13 cellular contexts compared by ENCODE assay signal in the genomic region with DNA sequence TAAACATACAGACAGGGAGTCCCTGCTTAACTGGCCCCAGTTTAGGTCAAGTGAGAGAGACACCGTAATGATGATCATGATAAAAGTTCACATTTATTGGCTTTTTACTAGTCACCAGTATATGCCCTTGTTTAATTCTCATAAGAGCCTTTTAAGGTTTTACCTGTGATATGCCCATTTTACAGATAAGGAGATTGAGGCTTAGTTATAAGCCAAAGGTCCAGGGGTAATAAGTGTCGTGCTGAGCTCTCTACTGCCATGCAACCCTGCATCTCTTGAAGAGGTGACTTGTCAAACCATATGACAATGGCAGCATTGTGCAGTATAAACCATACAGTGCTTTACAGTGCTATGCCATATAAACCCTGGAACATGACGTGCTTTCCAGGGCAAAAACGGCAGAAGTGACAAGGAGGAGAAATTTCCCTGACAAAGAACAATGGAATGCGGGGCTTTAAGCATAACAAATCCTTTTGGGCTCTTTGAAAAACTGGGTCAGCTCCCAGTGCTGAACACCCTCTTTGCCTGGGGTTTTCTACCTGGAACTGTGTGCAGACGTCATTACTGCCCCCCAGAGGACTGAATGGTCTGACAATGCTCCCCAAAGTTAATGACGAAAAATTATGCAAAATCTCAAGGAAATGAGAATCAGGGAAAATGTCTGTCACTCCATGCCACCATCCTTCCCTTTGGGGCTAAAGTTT. TPM values are rescaled to one million over a fixed set of nuclear protein-coding genes. Genes with fewer than 3 reads are reported as not detected.
A peak's percentile ranks its signal among the peaks of the same experiment; 100 is the strongest.
DNase-seq lines count a peak whose midpoint lies in the region; ATAC-seq and TF ChIP-seq lines count a peak whose summit lies in the region.
"Had no signal": no experiment of that assay in that cellular context is flagged by ENCODE, and none has a peak within 500 bp of the region (broad histone marks: within the 10 kb centered on the region; RNA-seq: fewer than 3 reads in every experiment).

No MANE protein-coding gene starts in this region.

- H3K9ac ChIP-seq in SK-N-SH (no peak overlapping the region), iPS-20b (ENCODE audit: low read depth, low read length) (peak overlapping the region; percentile 58; the same call in 1 of the 2 replicates)

- H3K4me1 ChIP-seq in HAP-1 (peaks cover 9% of the 10 kb centered on the region), SK-N-SH (ENCODE audit: control insufficient read depth in 1 of 2, insufficient read depth in 2 of 2, low read depth in 1 of 2, low read length in 1 of 2) (no peaks in the 10 kb centered on the region), iPS-20b (ENCODE audit: insufficient read depth, low read length) (peaks cover 28% of the 10 kb centered on the region)
- H3K4me1 ChIP-seq: transverse colon had no signal

- no peak overlapping the region for H3K4me3 ChIP-seq in HAP-1
- H3K4me3 ChIP-seq in SK-N-SH (ENCODE audit: low read depth in 2 of 2, low read length in 1 of 2) = no peak overlapping the region
- peak overlapping the region; percentile 19; the same call in 1 of the 2 replicates for H3K4me3 ChIP-seq in iPS-20b (ENCODE audit: low read length)
- H3K4me3 ChIP-seq: coronary artery, transverse colon had no signal

- no peak overlapping the region for H2AFZ ChIP-seq in SK-N-SH (ENCODE audit: low read depth)

- H3K9me2 ChIP-seq in SK-N-SH = no peaks in the 10 kb centered on the region

- H3F3A ChIP-seq in SK-N-SH (replicated peaks; ENCODE audit: insufficient read depth) = no peaks in the 10 kb centered on the region

- CTCF ChIA-PET in SK-N-SH (lab: Yijun Ruan, JAX) = interaction anchor here (0.8 to 2.0 kb wide), 15 partner anchors 8 to 419 kb away, joined by 3 to 11 read pairs (median 4); no protein-coding TSS in a partner anchor

- WGBS in SK-N-SH (ENCODE audit: low lambda C conversion rate) = 31% methylated on average over 7 of the region's 7 CpGs

- DNase-seq in Daoy (ENCODE audit: low read depth) = peak; percentile 37
- peak; percentile 72 to 94 for DNase-seq in HAP-1 (ENCODE audit: low spot score in 2 of 2)
- DNase-seq in SK-N-SH = peak; percentile 44
- no peak for DNase-seq in retina
- DNase-seq in HuH-7 (ENCODE audit: low spot score) = no peak
- DNase-seq: activated naive CD4-positive, alpha-beta T cell treated with anti-CD3 and anti-CD28 coated beads, Interleukin-2, amount 50 U/mL, for 16 hours; NCI-H226; transverse colon had no signal

- peak; percentile 39 for TF ChIP-seq CTCF in SK-N-SH (IDR thresholded peaks at IDR 0.05)

- no peaks in the 10 kb centered on the region for H4K20me1 ChIP-seq in SK-N-SH (ENCODE audit: insufficient read depth)

- H3K36me3 ChIP-seq in HAP-1 (replicated peaks) (no peaks in the 10 kb centered on the region), SK-N-SH (replicated peaks in 1 of 2; ENCODE audit: control insufficient read depth in 1 of 2, insufficient read depth in 2 of 2, low read length in 1 of 2) (no peaks in the 10 kb centered on the region), iPS-20b (ENCODE audit: insufficient read depth, low read depth, low read length) (no peaks in the 10 kb centered on the region)
- H3K36me3 ChIP-seq: transverse colon had no signal

- H3K9me3 ChIP-seq in HAP-1 (no peaks in the 10 kb centered on the region), SK-N-SH (no peaks in the 10 kb centered on the region), iPS-20b (ENCODE audit: insufficient read depth, low read depth, low read length) (no peaks in the 10 kb centered on the region)
- H3K9me3 ChIP-seq: transverse colon had no signal

- peak; percentile 54 for TF ChIP-seq RAD21 in SK-N-SH (IDR thresholded peaks at IDR 0.05; ENCODE audit: low read length)

- H3K27me3 ChIP-seq in HAP-1 (ENCODE audit: low read depth) (no peaks in the 10 kb centered on the region), SK-N-SH (ENCODE audit: insufficient read depth) (no peaks in the 10 kb centered on the region), iPS-20b (ENCODE audit: insufficient read depth, low read length) (no peaks in the 10 kb centered on the region)

- POLR2A ChIA-PET in SK-N-SH (lab: Yijun Ruan, JAX) = no interaction called here

- no peaks in the 10 kb centered on the region for H3K79me2 ChIP-seq in SK-N-SH (ENCODE audit: insufficient read depth)

- ATAC-seq in HG03097 (IDR thresholded peaks at IDR 0.05; ENCODE audit: low FRiP score, unreplicated experiment) = no peak
- ATAC-seq in esophagus mucosa = no peak
- ATAC-seq: sciatic nerve had no signal

- no peak for TF ChIP-seq EP300 in SK-N-SH (IDR thresholded peaks at IDR 0.05; ENCODE audit: borderline replicate concordance in 1 of 2, low read depth in 1 of 2, low read length in 1 of 2)

- H3K27ac ChIP-seq in SK-N-SH (ENCODE audit: low read depth in 2 of 2, low read length in 1 of 2) (no peak overlapping the region), iPS-20b (ENCODE audit: low read length) (peak overlapping the region; percentile 92)
- H3K27ac ChIP-seq: coronary artery, transverse colon had no signal

- in situ Hi-C loops in HAP-1 (cut with MboI; ENCODE audit: low sequenced_read_pairs) = loop anchor here (25.0 kb wide), 1 partner anchor 542 kb away; no protein-coding TSS in a partner anchor

- H3K4me2 ChIP-seq in SK-N-SH = no peak overlapping the region

TF ChIP-seq in SK-N-SH, 30 proteins besides CTCF, POLR2A, EP300 and RAD21:
- TF ChIP-seq EZH2phosphoT487 (IDR thresholded peaks at IDR 0.05; ENCODE audit: borderline replicate concordance, low read depth) = no peak
- peak; percentile 36 for TF ChIP-seq SMC3 (IDR thresholded peaks at IDR 0.05; ENCODE audit: low read depth, low read length)
- no peak for TF ChIP-seq TCF12 (IDR thresholded peaks at IDR 0.05)

RNA-seq across cellular contexts. Expression of a gene that starts 59.7 kb away (rescaled TPM):
- total RNA-seq in Daoy (2014; rRNA removed; shearing (Covaris generic)) = 3.7 and 5.9 TPM in 2 replicates
- 5.5 and 7.1 TPM in 2 replicates for polyA plus RNA-seq in SK-N-SH (2012; rRNA removed)
- 5.4 and 6.5 TPM in 2 replicates for polyA plus RNA-seq in SK-N-SH (2012; cell fraction: cytosol; rRNA removed)
- polyA plus RNA-seq in SK-N-SH (2012; cell fraction: nucleus; rRNA removed) = 7.6 and 8.7 TPM in 2 replicates
- 3.7 TPM for total RNA-seq in esophagus mucosa

Comparison
In these comparisons a context has a peak if more than half of its experiments do, and no peak if none do; other contexts are left out.
1. DNase-seq: peak in Daoy (single experiment), HAP-1 (2 of 2) and SK-N-SH (single experiment); none in retina (single experiment) and HuH-7 (single experiment).